In genomic region chr15:58486062-58486461, GRCh38 we compare ENCODE assay signal across 1 cellular context.
TF ChIP-seq lines count a peak whose summit lies in the region.

No MANE protein-coding gene starts in this region.

TF ChIP-seq in GM23338, 12 proteins besides CTCF, POLR2A, EP300 and RAD21 (continued from another document):
- TF ChIP-seq, protein P1, sequence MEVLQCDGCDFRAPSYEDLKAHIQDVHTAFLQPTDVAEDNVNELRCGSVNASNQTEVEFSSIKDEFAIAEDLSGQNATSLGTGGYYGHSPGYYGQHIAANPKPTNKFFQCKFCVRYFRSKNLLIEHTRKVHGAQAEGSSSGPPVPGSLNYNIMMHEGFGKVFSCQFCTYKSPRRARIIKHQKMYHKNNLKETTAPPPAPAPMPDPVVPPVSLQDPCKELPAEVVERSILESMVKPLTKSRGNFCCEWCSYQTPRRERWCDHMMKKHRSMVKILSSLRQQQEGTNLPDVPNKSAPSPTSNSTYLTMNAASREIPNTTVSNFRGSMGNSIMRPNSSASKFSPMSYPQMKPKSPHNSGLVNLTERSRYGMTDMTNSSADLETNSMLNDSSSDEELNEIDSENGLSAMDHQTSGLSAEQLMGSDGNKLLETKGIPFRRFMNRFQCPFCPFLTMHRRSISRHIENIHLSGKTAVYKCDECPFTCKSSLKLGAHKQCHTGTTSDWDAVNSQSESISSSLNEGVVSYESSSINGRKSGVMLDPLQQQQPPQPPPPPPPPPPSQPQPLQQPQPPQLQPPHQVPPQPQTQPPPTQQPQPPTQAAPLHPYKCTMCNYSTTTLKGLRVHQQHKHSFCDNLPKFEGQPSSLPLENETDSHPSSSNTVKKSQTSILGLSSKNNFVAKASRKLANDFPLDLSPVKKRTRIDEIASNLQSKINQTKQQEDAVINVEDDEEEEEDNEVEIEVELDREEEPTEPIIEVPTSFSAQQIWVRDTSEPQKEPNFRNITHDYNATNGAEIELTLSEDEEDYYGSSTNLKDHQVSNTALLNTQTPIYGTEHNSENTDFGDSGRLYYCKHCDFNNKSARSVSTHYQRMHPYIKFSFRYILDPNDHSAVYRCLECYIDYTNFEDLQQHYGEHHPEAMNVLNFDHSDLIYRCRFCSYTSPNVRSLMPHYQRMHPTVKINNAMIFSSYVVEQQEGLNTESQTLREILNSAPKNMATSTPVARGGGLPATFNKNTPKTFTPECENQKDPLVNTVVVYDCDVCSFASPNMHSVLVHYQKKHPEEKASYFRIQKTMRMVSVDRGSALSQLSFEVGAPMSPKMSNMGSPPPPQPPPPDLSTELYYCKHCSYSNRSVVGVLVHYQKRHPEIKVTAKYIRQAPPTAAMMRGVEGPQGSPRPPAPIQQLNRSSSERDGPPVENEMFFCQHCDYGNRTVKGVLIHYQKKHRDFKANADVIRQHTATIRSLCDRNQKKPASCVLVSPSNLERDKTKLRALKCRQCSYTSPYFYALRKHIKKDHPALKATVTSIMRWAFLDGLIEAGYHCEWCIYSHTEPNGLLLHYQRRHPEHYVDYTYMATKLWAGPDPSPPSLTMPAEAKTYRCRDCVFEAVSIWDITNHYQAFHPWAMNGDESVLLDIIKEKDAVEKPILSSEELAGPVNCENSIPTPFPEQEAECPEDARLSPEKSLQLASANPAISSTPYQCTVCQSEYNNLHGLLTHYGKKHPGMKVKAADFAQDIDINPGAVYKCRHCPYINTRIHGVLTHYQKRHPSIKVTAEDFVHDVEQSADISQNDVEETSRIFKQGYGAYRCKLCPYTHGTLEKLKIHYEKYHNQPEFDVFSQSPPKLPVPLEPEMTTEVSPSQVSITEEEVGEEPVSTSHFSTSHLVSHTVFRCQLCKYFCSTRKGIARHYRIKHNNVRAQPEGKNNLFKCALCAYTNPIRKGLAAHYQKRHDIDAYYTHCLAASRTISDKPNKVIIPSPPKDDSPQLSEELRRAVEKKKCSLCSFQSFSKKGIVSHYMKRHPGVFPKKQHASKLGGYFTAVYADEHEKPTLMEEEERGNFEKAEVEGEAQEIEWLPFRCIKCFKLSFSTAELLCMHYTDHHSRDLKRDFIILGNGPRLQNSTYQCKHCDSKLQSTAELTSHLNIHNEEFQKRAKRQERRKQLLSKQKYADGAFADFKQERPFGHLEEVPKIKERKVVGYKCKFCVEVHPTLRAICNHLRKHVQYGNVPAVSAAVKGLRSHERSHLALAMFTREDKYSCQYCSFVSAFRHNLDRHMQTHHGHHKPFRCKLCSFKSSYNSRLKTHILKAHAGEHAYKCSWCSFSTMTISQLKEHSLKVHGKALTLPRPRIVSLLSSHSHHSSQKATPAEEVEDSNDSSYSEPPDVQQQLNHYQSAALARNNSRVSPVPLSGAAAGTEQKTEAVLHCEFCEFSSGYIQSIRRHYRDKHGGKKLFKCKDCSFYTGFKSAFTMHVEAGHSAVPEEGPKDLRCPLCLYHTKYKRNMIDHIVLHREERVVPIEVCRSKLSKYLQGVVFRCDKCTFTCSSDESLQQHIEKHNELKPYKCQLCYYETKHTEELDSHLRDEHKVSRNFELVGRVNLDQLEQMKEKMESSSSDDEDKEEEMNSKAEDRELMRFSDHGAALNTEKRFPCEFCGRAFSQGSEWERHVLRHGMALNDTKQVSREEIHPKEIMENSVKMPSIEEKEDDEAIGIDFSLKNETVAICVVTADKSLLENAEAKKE (CRISPR knock-in tag; IDR thresholded peaks at IDR 0.05) = no peak
- no peak for TF ChIP-seq JUNB (IDR thresholded peaks at IDR 0.05; ENCODE audit: unreplicated experiment)
